In the genomic region with DNA sequence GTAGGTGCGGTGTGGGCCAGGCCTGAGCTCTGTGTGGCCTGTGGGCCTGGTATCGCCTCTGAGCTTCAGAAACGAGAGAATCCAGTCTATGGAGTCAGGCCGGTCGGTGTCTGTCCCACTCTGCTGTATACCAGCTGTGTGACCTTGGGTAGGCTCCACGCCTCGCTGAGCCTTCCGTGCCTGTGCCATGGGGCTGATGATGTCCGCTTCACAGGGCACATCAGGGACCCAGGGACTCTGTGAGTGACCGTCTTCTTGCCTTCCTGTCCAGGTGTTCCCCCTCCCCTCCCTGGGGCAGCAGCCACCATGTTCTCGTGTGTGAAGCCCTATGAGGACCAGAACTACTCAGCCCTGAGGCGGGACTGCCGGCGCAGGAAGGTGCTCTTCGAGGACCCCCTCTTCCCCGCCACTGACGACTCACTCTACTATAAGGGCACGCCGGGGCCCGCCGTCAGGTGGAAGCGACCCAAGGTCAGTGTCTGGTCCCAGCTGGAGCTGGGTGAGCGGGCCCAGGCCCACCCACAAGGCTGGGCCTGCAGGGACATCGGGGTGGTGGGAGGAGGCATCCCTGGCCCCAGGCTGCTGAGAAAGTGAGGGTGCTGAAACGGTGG, we compare ENCODE assay signal across 20 cellular contexts. TPM values are rescaled to one million over a fixed set of nuclear protein-coding genes. Genes with fewer than 3 reads are reported as not detected.
DNase-seq lines count a peak whose midpoint lies in the region; ATAC-seq, FAIRE-seq and TF ChIP-seq lines count a peak whose summit lies in the region.
"Had no signal": no experiment of that assay in that cellular context is flagged by ENCODE, and none has a peak within 500 bp of the region (broad histone marks: within the 10 kb centered on the region; RNA-seq: fewer than 3 reads in every experiment).

No MANE protein-coding gene starts in this region.

- ATAC-seq in Right ventricle myocardium superior (ENCODE audit: poor library complexity), result no peak
- no peak for ATAC-seq in left ventricle myocardium superior
- ATAC-seq in GM21526 (IDR thresholded peaks at IDR 0.05; ENCODE audit: low FRiP score, unreplicated experiment), result no peak
- ATAC-seq: esophagus mucosa had no signal

- H3K9me3 ChIP-seq in neural progenitor cell (ENCODE audit: low read depth), result no peaks in the 10 kb centered on the region
- H3K9me3 ChIP-seq in esophagus squamous epithelium, result no peaks in the 10 kb centered on the region
- H3K9me3 ChIP-seq: vagina had no signal

- H3K4me1 ChIP-seq in neural progenitor cell (no peaks in the 10 kb centered on the region), esophagus squamous epithelium (peaks cover 19 to 61% (median 23%) of the 10 kb centered on the region in 3 donors)

- no peaks in the 10 kb centered on the region for H3K79me2 ChIP-seq in neural progenitor cell (ENCODE audit: low read depth)

- no peak for TF ChIP-seq CTCF in dorsolateral prefrontal cortex (IDR thresholded peaks at IDR 0.05 in 54 of 56, conservative IDR thresholded peaks at IDR 0.05 in 2 of 56; ENCODE audit: low read depth in 1 of 56, partially characterized antibody in 56 of 56)
- no peak for TF ChIP-seq CTCF in neural progenitor cell (IDR thresholded peaks at IDR 0.05)
- TF ChIP-seq CTCF in esophagus squamous epithelium (IDR thresholded peaks at IDR 0.05), result no peak

- H3K4me3 ChIP-seq in dorsolateral prefrontal cortex (no peak overlapping the region), neural progenitor cell (no peak overlapping the region), esophagus squamous epithelium (no peak overlapping the region)
- H3K4me3 ChIP-seq: vagina had no signal

- H4K20me1 ChIP-seq in neural progenitor cell (ENCODE audit: low read depth), result no peaks in the 10 kb centered on the region

- H3K36me3 ChIP-seq in neural progenitor cell, result no peaks in the 10 kb centered on the region
- peaks cover 0 to 5% (median 0%) of the 10 kb centered on the region in 3 donors for H3K36me3 ChIP-seq in esophagus squamous epithelium
- H3K36me3 ChIP-seq: vagina had no signal

- intact Hi-C loops in Right ventricle myocardium superior (cut with DNase I), result no loop called here
- intact Hi-C loops in left ventricle myocardium superior (cut with micrococcal nuclease), result no loop called here
- intact Hi-C loops in dorsolateral prefrontal cortex (cut with DNase I), result no loop called here
- intact Hi-C loops in esophagus squamous epithelium (cut with DNase I), result no loop called here

- no peaks in the 10 kb centered on the region for H3K9me3 Mint-ChIP-seq in neural progenitor cell

- no peak overlapping the region for H3K4me2 ChIP-seq in neural progenitor cell

- DNase-seq in Right ventricle myocardium superior (peak; percentile 30), left ventricle myocardium superior (no peak), dorsolateral prefrontal cortex (peak in 6 of 10 donors; percentile 10 to 42 (median 26)), neural progenitor cell (ENCODE audit: low spot score) (no peak), urothelium cell line (ENCODE audit: low spot score) (no peak), esophagus squamous epithelium (lab: John Stamatoyannopoulos, UW) (no peak), NCI-H146 (lab: John Stamatoyannopoulos, UW) (no peak)
- DNase-seq: activated CD4-positive, alpha-beta T cell treated with anti-CD3 and anti-CD28 coated beads, Interleukin-2, amount 50 U/mL, for 4 hours; cortex of kidney; islet precursor cell; MV-4-11; NCI-H774; stimulated activated naive CD4-positive, alpha-beta T cell had no signal

- no peaks in the 10 kb centered on the region for H3K27me3 ChIP-seq in dorsolateral prefrontal cortex
- H3K27me3 ChIP-seq in neural progenitor cell, result no peaks in the 10 kb centered on the region
- no peaks in the 10 kb centered on the region for H3K27me3 ChIP-seq in esophagus squamous epithelium
- H3K27me3 ChIP-seq: vagina had no signal

- H3K9ac ChIP-seq in neural progenitor cell, result no peak overlapping the region

- no peak overlapping the region for H3K27ac ChIP-seq in dorsolateral prefrontal cortex
- no peak overlapping the region for H3K27ac ChIP-seq in neural progenitor cell
- no peak overlapping the region for H3K27ac ChIP-seq in esophagus squamous epithelium
- H3K27ac ChIP-seq: vagina had no signal

- H3F3A ChIP-seq in neural progenitor cell (ENCODE audit: low read depth), result no peaks in the 10 kb centered on the region

- WGBS in esophagus squamous epithelium, 2 donors, result 57 to 87% methylated on average over 1 to 6 of the region's 25 CpGs

- H3K27me3 Mint-ChIP-seq in neural progenitor cell (ENCODE audit: insufficient read depth, low read depth), result peaks cover 3% of the 10 kb centered on the region

- H3K4me3 Mint-ChIP-seq in neural progenitor cell, result no peak overlapping the region

- peak; percentile 50 for FAIRE-seq in urothelium cell line (lab: Jason Lieb, UNC)
- FAIRE-seq: astrocyte, RCC 7860 had no signal

- H3K27ac Mint-ChIP-seq in neural progenitor cell, result peak overlapping the region; percentile 83

- no peak for TF ChIP-seq POLR2A in esophagus squamous epithelium (IDR thresholded peaks at IDR 0.05)

- peaks cover 8% of the 10 kb centered on the region for H3K4me1 Mint-ChIP-seq in neural progenitor cell

- no peak overlapping the region for H2AFZ ChIP-seq in neural progenitor cell (replicated peaks)

- H3K36me3 Mint-ChIP-seq in neural progenitor cell, result no peaks in the 10 kb centered on the region

RNA-seq across cellular contexts. Expression of a gene that starts 17.9 kb away (rescaled TPM):
- total RNA-seq in Right ventricle myocardium superior (2.6 TPM), left ventricle myocardium superior (2.5 TPM), dorsolateral prefrontal cortex (10 to 100 TPM; 12.5 to 36.7 (median 23.3) TPM), neural progenitor cell (ENCODE audit: low replicate concordance) (7.4 and 9.6 TPM in 2 replicates), esophagus squamous epithelium (10 to 100 TPM in 3 of 4 donors, 1 to 10 TPM in 1; 9.3 to 63.2 (median 13.5) TPM)

RNA-seq across cellular contexts. Expression of a gene that starts 18.0 kb away (rescaled TPM):
- total RNA-seq in Right ventricle myocardium superior, result not detected
- not detected for total RNA-seq in left ventricle myocardium superior
- total RNA-seq in dorsolateral prefrontal cortex, result 1 to 10 TPM in 58 of 120 experiments, under 1 TPM in 3, not detected in 59; 0.86 to 4.4 (median 1.8) TPM
- not detected in 2 replicates for total RNA-seq in neural progenitor cell (ENCODE audit: low replicate concordance)
- total RNA-seq in esophagus squamous epithelium, result 1 to 10 TPM in 1 of 4 donors, not detected in 3; 1.1 TPM
- total RNA-seq: esophagus mucosa, mononuclear cell, osteocyte, vagina had no signal

RNA-seq across cellular contexts. Expression of a gene that starts 43.4 kb away (rescaled TPM):
- total RNA-seq in Right ventricle myocardium superior (4.4 TPM), left ventricle myocardium superior (4.6 TPM), dorsolateral prefrontal cortex (10 to 100 TPM in 27 of 120 experiments, 1 to 10 TPM in 93; 3.4 to 21.5 (median 7.7) TPM), neural progenitor cell (ENCODE audit: low replicate concordance) (0.97 and 2.7 TPM in 2 replicates), esophagus squamous epithelium (1 to 10 TPM in 2 of 4 donors, under 1 TPM in 2; 0.15 to 4.0 (median 1.2) TPM)
- total RNA-seq: osteocyte had no signal

RNA-seq across cellular contexts. Expression of a gene that starts 50.5 kb away (rescaled TPM):
- total RNA-seq in Right ventricle myocardium superior (not detected), left ventricle myocardium superior (not detected), dorsolateral prefrontal cortex (1 to 10 TPM in 1 of 120 experiments, under 1 TPM in 38, not detected in 81; 0.16 to 1.0 (median 0.32) TPM), neural progenitor cell (ENCODE audit: low replicate concordance) (not detected in 2 replicates), esophagus squamous epithelium (1 to 10 TPM; 1.7 to 9.3 (median 7.6) TPM)
- total RNA-seq: astrocyte, mononuclear cell, osteocyte, vagina had no signal

Comparison
In these comparisons a context has a peak if more than half of its experiments do, and no peak if none do; other contexts are left out.
1. DNase-seq: peak in Right ventricle myocardium superior (single experiment) and dorsolateral prefrontal cortex (6 of 10); none in left ventricle myocardium superior (single experiment), neural progenitor cell (single experiment), urothelium cell line (single experiment), esophagus squamous epithelium (single experiment) and NCI-H146 (single experiment).